Comparison of ENCODE assay signal across 1 cellular context in the genomic region with DNA sequence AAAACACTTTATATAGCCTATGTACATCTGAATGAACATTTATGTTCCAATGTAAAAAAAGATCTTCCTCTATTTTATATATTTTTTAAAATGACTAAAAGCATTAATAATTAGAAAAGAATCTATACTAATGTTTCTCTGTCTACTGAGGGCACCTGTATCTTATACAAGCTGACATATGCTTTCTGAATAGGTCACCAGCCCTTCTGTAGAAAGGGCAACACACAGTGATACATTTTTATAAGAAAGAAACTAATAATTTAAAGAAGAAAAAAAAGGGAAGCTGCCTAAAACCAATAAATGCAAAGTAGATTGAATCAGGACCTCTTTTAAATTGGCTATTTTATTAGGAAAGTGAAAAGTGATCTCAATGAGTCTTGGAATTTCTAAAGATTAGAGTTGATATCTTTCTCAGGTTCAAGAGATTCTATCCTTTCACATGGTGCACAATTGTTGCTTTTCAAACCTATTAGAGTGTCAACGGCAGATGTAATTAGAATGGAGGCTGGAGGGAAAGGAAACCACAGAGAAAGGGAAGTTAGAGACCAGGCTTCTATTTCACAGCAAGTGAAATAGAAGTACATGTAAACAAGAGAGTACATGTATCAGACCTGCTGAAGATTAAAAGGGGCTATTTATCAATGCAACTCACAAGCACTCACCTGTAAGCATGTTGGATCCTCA.
TF ChIP-seq lines count a peak whose summit lies in the region.

No MANE protein-coding gene starts in this region.

TF ChIP-seq in WTC11, 78 proteins besides CTCF, POLR2A, EP300 and RAD21 (continued from another document):
- no peak for TF ChIP-seq FOXP4 (CRISPR knock-in tag; IDR thresholded peaks at IDR 0.05)
- TF ChIP-seq ZBTB43 (CRISPR knock-in tag; IDR thresholded peaks at IDR 0.05), result no peak
- TF ChIP-seq ERG (CRISPR knock-in tag; IDR thresholded peaks at IDR 0.05), result no peak
- no peak for TF ChIP-seq SOX15 (CRISPR knock-in tag; IDR thresholded peaks at IDR 0.05)
- no peak for TF ChIP-seq ZNF317 (CRISPR knock-in tag; IDR thresholded peaks at IDR 0.05; ENCODE audit: borderline replicate concordance, low read depth)
- TF ChIP-seq, protein P1, sequence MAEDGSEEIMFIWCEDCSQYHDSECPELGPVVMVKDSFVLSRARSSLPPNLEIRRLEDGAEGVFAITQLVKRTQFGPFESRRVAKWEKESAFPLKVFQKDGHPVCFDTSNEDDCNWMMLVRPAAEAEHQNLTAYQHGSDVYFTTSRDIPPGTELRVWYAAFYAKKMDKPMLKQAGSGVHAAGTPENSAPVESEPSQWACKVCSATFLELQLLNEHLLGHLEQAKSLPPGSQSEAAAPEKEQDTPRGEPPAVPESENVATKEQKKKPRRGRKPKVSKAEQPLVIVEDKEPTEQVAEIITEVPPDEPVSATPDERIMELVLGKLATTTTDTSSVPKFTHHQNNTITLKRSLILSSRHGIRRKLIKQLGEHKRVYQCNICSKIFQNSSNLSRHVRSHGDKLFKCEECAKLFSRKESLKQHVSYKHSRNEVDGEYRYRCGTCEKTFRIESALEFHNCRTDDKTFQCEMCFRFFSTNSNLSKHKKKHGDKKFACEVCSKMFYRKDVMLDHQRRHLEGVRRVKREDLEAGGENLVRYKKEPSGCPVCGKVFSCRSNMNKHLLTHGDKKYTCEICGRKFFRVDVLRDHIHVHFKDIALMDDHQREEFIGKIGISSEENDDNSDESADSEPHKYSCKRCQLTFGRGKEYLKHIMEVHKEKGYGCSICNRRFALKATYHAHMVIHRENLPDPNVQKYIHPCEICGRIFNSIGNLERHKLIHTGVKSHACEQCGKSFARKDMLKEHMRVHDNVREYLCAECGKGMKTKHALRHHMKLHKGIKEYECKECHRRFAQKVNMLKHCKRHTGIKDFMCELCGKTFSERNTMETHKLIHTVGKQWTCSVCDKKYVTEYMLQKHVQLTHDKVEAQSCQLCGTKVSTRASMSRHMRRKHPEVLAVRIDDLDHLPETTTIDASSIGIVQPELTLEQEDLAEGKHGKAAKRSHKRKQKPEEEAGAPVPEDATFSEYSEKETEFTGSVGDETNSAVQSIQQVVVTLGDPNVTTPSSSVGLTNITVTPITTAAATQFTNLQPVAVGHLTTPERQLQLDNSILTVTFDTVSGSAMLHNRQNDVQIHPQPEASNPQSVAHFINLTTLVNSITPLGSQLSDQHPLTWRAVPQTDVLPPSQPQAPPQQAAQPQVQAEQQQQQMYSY (CRISPR knock-in tag; IDR thresholded peaks at IDR 0.05), result no peak
- no peak for TF ChIP-seq SMAD4 (CRISPR knock-in tag; IDR thresholded peaks at IDR 0.05)
- TF ChIP-seq ZNF416 (CRISPR knock-in tag; IDR thresholded peaks at IDR 0.05), result no peak
- no peak for TF ChIP-seq ZNF219 (CRISPR knock-in tag; IDR thresholded peaks at IDR 0.05; ENCODE audit: borderline replicate concordance)
- no peak for TF ChIP-seq ESRRA (CRISPR knock-in tag; IDR thresholded peaks at IDR 0.05; ENCODE audit: borderline replicate concordance)
- TF ChIP-seq AFF4 (CRISPR knock-in tag; IDR thresholded peaks at IDR 0.05; ENCODE audit: borderline replicate concordance), result no peak
- no peak for TF ChIP-seq ZNF396 (CRISPR knock-in tag; IDR thresholded peaks at IDR 0.05; ENCODE audit: borderline replicate concordance)
